Comparison of ENCODE assay signal across 23 cellular contexts in genomic region chr7:43922726-43923125, GRCh38. TPM values are rescaled to one million over a fixed set of nuclear protein-coding genes. Genes with fewer than 3 reads are reported as not detected.
A peak's percentile ranks its signal among the peaks of the same experiment; 100 is the strongest.
DNase-seq lines count a peak whose midpoint lies in the region; ATAC-seq and TF ChIP-seq lines count a peak whose summit lies in the region.
"Had no signal": no experiment of that assay in that cellular context is flagged by ENCODE, and none has a peak within 500 bp of the region (broad histone marks: within the 10 kb centered on the region; RNA-seq: fewer than 3 reads in every experiment).

No MANE protein-coding gene starts in this region.

- no peak for DNase-seq in activated naive CD4-positive, alpha-beta T cell treated with anti-CD3 and anti-CD28 coated beads, Interleukin-2, amount 50 U/mL, for 72 hours (ENCODE audit: low spot score in 2 of 2)
- no peak for DNase-seq in activated naive CD4-positive, alpha-beta T cell treated with anti-CD3 and anti-CD28 coated beads, Interleukin-2, amount 10 ng/mL, durations not matched to agents 7 days and 5 days
- DNase-seq in central memory CD8-positive, alpha-beta T cell (ENCODE audit: low spot score in 2 of 2): no peak
- DNase-seq in uterus: no peak
- no peak for DNase-seq in stimulated activated CD4-positive, alpha-beta T cell treated with anti-CD3 and anti-CD28 coated beads, Interleukin-4, amount 100 ng/mL, for 24 hours
- no peak for DNase-seq in inferior parietal cortex (ENCODE audit: extremely low spot score)
- DNase-seq: 8988T; ACHN; AML-193; BE2C; Caco-2; CD4-positive, alpha-beta memory T cell; DMS 273 treated with DMSO at 0.1 percent for 48 hours; DMS79; EL; GDM1; GOT3 had no signal

- no peaks in the 10 kb centered on the region for H3K27me3 Mint-ChIP-seq in activated naive CD4-positive, alpha-beta T cell treated with anti-CD3 and anti-CD28 coated beads, Interleukin-2, amount 10 ng/mL, durations not matched to agents 7 days and 5 days
- no peaks in the 10 kb centered on the region for H3K27me3 Mint-ChIP-seq in central memory CD8-positive, alpha-beta T cell
- H3K27me3 Mint-ChIP-seq: CD4-positive, alpha-beta memory T cell had no signal

- H3K27ac Mint-ChIP-seq in activated naive CD4-positive, alpha-beta T cell treated with anti-CD3 and anti-CD28 coated beads, Interleukin-2, amount 50 U/mL, for 72 hours: peak overlapping the region; percentile 42 to 79
- H3K27ac Mint-ChIP-seq in activated naive CD4-positive, alpha-beta T cell treated with anti-CD3 and anti-CD28 coated beads, Interleukin-2, amount 10 ng/mL, durations not matched to agents 7 days and 5 days: no peak overlapping the region
- H3K27ac Mint-ChIP-seq in central memory CD8-positive, alpha-beta T cell (ENCODE audit: low read depth): peak overlapping the region; percentile 73

- H3K27ac ChIP-seq in HEK293 (ENCODE audit: extremely low read depth, low read depth, low read length): no peak overlapping the region
- no peak overlapping the region for H3K27ac ChIP-seq in uterus
- H3K27ac ChIP-seq: A549; BLaER1 treated with 17β-estradiol and CSF1 and Interleukin-3, amounts not matched to agents 10 nM and 100 nM had no signal

- peaks cover 23% of the 10 kb centered on the region for H3K4me1 Mint-ChIP-seq in activated naive CD4-positive, alpha-beta T cell treated with anti-CD3 and anti-CD28 coated beads, Interleukin-2, amount 10 ng/mL, durations not matched to agents 7 days and 5 days
- peaks cover 17% of the 10 kb centered on the region for H3K4me1 Mint-ChIP-seq in central memory CD8-positive, alpha-beta T cell

- no peaks in the 10 kb centered on the region for H3K27me3 ChIP-seq in uterus
- H3K27me3 ChIP-seq: BE2C; BLaER1 treated with 17β-estradiol and CSF1 and Interleukin-3, amounts not matched to agents 10 nM and 100 nM had no signal

- no peak for ATAC-seq in activated naive CD4-positive, alpha-beta T cell treated with anti-CD3 and anti-CD28 coated beads, Interleukin-2, amount 50 U/mL, for 72 hours
- ATAC-seq in central memory CD8-positive, alpha-beta T cell (replicated peaks; ENCODE audit: extremely low read depth, poor library complexity, severe bottlenecking): no peak
- ATAC-seq: A549, GM12878 had no signal

- peaks cover 17 to 20% of the 10 kb centered on the region in 2 donors for H3K36me3 Mint-ChIP-seq in activated naive CD4-positive, alpha-beta T cell treated with anti-CD3 and anti-CD28 coated beads, Interleukin-2, amount 50 U/mL, for 72 hours
- H3K36me3 Mint-ChIP-seq in activated naive CD4-positive, alpha-beta T cell treated with anti-CD3 and anti-CD28 coated beads, Interleukin-2, amount 10 ng/mL, durations not matched to agents 7 days and 5 days: peaks cover 6% of the 10 kb centered on the region
- peaks cover 12% of the 10 kb centered on the region for H3K36me3 Mint-ChIP-seq in central memory CD8-positive, alpha-beta T cell (ENCODE audit: insufficient read depth)

- POLR2A ChIA-PET in HEK293 (lab: Yijun Ruan, JAX): interaction anchor here (1.4 kb wide), 1 partner anchor 16 kb away, joined by 3 read pairs; the partner anchor contains the start of gene URGCP

- TF ChIP-seq CTCF in HEK293 (tag by site-specific recombination; IDR thresholded peaks at IDR 0.05) (no peak), uterus (IDR thresholded peaks at IDR 0.05) (no peak)

- H3K4me3 Mint-ChIP-seq in activated naive CD4-positive, alpha-beta T cell treated with anti-CD3 and anti-CD28 coated beads, Interleukin-2, amount 10 ng/mL, durations not matched to agents 7 days and 5 days: no peak overlapping the region
- no peak overlapping the region for H3K4me3 Mint-ChIP-seq in central memory CD8-positive, alpha-beta T cell
- H3K4me3 Mint-ChIP-seq: CD14-positive monocyte; CD4-positive, alpha-beta memory T cell had no signal

- no peak for TF ChIP-seq POLR2A in uterus (IDR thresholded peaks at IDR 0.05)

- H3K4me1 ChIP-seq in HEK293 (ENCODE audit: control insufficient read depth, insufficient read depth, low read length) (no peaks in the 10 kb centered on the region), uterus (no peaks in the 10 kb centered on the region)
- H3K4me1 ChIP-seq: BE2C, Caco-2 had no signal

- peaks cover 0 to 1% of the 10 kb centered on the region in 2 donors for H3K9me3 Mint-ChIP-seq in activated naive CD4-positive, alpha-beta T cell treated with anti-CD3 and anti-CD28 coated beads, Interleukin-2, amount 50 U/mL, for 72 hours
- H3K9me3 Mint-ChIP-seq in activated naive CD4-positive, alpha-beta T cell treated with anti-CD3 and anti-CD28 coated beads, Interleukin-2, amount 10 ng/mL, durations not matched to agents 7 days and 5 days: no peaks in the 10 kb centered on the region
- H3K9me3 Mint-ChIP-seq in central memory CD8-positive, alpha-beta T cell: no peaks in the 10 kb centered on the region
- H3K9me3 Mint-ChIP-seq: CD14-positive monocyte had no signal

- H3K4me3 ChIP-seq in HEK293 (ENCODE audit: low read depth, low read length) (no peak overlapping the region), uterus (no peak overlapping the region)
- H3K4me3 ChIP-seq: A549; BLaER1 treated with 17β-estradiol and CSF1 and Interleukin-3, amounts not matched to agents 10 nM and 100 nM; GM12878; HAP-1 had no signal

- H3K9me3 ChIP-seq in HEK293 (ENCODE audit: control insufficient read depth, insufficient read depth, low read depth, low read length): no peaks in the 10 kb centered on the region
- H3K9me3 ChIP-seq in uterus: no peaks in the 10 kb centered on the region
- H3K9me3 ChIP-seq: A549; BE2C; BLaER1 treated with 17β-estradiol and CSF1 and Interleukin-3, amounts not matched to agents 10 nM and 100 nM; Caco-2; HAP-1 had no signal

- intact Hi-C loops in uterus (cut with DNase I; ENCODE audit: low total_unique reads): no loop called here

- H3K36me3 ChIP-seq in HEK293 (ENCODE audit: control insufficient read depth in 2 of 2, insufficient read depth in 1 of 2, low read length in 2 of 2): peaks cover 4 to 8% of the 10 kb centered on the region in 2 experiments; a peak in 2 of 3 replicates
- H3K36me3 ChIP-seq in uterus: no peaks in the 10 kb centered on the region
- H3K36me3 ChIP-seq: BE2C, HAP-1 had no signal

- CTCF ChIA-PET in activated naive CD4-positive, alpha-beta T cell treated with anti-CD3 and anti-CD28 coated beads, Interleukin-2, amount 10 ng/mL, durations not matched to agents 7 days and 5 days (lab: Charles Lee): no interaction called here
- CTCF ChIA-PET in HEK293 (lab: Yijun Ruan, JAX): no interaction called here

TF ChIP-seq in HEK293, 187 proteins besides CTCF, POLR2A, EP300 and RAD21 (continues in another document):
- no peak for TF ChIP-seq ZNF610 (tag by site-specific recombination; IDR thresholded peaks at IDR 0.05; ENCODE audit: borderline replicate concordance)
- TF ChIP-seq ZNF266 (tag by site-specific recombination; IDR thresholded peaks at IDR 0.05; ENCODE audit: low read depth): no peak
- TF ChIP-seq ZBTB48 (tag by site-specific recombination; IDR thresholded peaks at IDR 0.05): no peak
- no peak for TF ChIP-seq ZNF121 (tag by site-specific recombination; IDR thresholded peaks at IDR 0.05)
- TF ChIP-seq BCL6B (tag by site-specific recombination; IDR thresholded peaks at IDR 0.05): no peak
- peak; percentile 50; the same call in 1 of the 2 replicates for TF ChIP-seq PRDM1 (tag by site-specific recombination; IDR thresholded peaks at IDR 0.05)
- TF ChIP-seq ZNF174 (tag by site-specific recombination; IDR thresholded peaks at IDR 0.05): no peak
- peak; percentile 70 for TF ChIP-seq ZNF366 (tag by site-specific recombination; conservative IDR thresholded peaks at IDR 0.05)
- no peak for TF ChIP-seq ZNF140 (tag by site-specific recombination; IDR thresholded peaks at IDR 0.05)
- no peak for TF ChIP-seq ZNF624 (tag by site-specific recombination; IDR thresholded peaks at IDR 0.05)
- TF ChIP-seq ZNF248 (tag by site-specific recombination; IDR thresholded peaks at IDR 0.05): no peak
- TF ChIP-seq ZNF433 (tag by site-specific recombination; IDR thresholded peaks at IDR 0.05; ENCODE audit: low read depth): no peak
- no peak for TF ChIP-seq ZNF704 (tag by site-specific recombination; IDR thresholded peaks at IDR 0.05)
- TF ChIP-seq KLF17 (tag by site-specific recombination; IDR thresholded peaks at IDR 0.05): no peak

RNA-seq across cellular contexts. Expression of gene UBE2D4, which starts 3.5 kb away (rescaled TPM):
- total RNA-seq in activated naive CD4-positive, alpha-beta T cell treated with anti-CD3 and anti-CD28 coated beads, Interleukin-2, amount 50 U/mL, for 72 hours: 1 to 10 TPM; 3.3 to 7.5 TPM
- 10 to 100 TPM in 3 of 4 donors, 1 to 10 TPM in 1; 5.1 to 23.8 (median 16.5) TPM for total RNA-seq in uterus

RNA-seq across cellular contexts. Expression of gene URGCP, which starts 16.3 kb away (rescaled TPM):
- 10 to 100 TPM; 16.4 to 26.3 TPM for total RNA-seq in activated naive CD4-positive, alpha-beta T cell treated with anti-CD3 and anti-CD28 coated beads, Interleukin-2, amount 50 U/mL, for 72 hours
- total RNA-seq in uterus: 10 to 100 TPM; 13.1 to 44.8 (median 28.9) TPM

RNA-seq across cellular contexts. Expression of gene MRPS24, which starts 53.4 kb away (rescaled TPM):
- total RNA-seq in activated naive CD4-positive, alpha-beta T cell treated with anti-CD3 and anti-CD28 coated beads, Interleukin-2, amount 50 U/mL, for 72 hours: 100 to 1,000 TPM; 112 to 118 TPM
- total RNA-seq in uterus: 100 to 1,000 TPM in 2 of 4 donors, 10 to 100 TPM in 2; 34.2 to 134 (median 91.1) TPM
